Comparison of ENCODE assay signal across 2 cellular contexts in genomic region chr3:52193059-52193458, GRCh38.
TF ChIP-seq lines count a peak whose summit lies in the region.

No MANE protein-coding gene starts in this region.

TF ChIP-seq in A549, 52 proteins besides CTCF, POLR2A, EP300 and RAD21:
- no peak for TF ChIP-seq KDM5A (IDR thresholded peaks at IDR 0.05)
- no peak for TF ChIP-seq MAX (IDR thresholded peaks at IDR 0.05)
- TF ChIP-seq FOSL2 (IDR thresholded peaks at IDR 0.05): no peak
- TF ChIP-seq FOSL2 (CRISPR knock-in tag; IDR thresholded peaks at IDR 0.05): peak; percentile 61; the same call in 1 of the 2 replicates

TF ChIP-seq in liver, 16 proteins besides CTCF, POLR2A, EP300 and RAD21:
- TF ChIP-seq HNF4A (conservative IDR thresholded peaks at IDR 0.05) (peak; percentile 73 to 84), ATF3 (IDR thresholded peaks at IDR 0.05) (peak; percentile 83), EGR1 (IDR thresholded peaks at IDR 0.05; ENCODE audit: low read depth in 2 of 2) (no peak), RXRA (IDR thresholded peaks at IDR 0.05) (peak; percentile 77 to 93), YY1 (IDR thresholded peaks at IDR 0.05) (peak; percentile 61), GABPA (IDR thresholded peaks at IDR 0.05 in 1 of 2, conservative IDR thresholded peaks at IDR 0.05 in 1 of 2) (no peak), REST (IDR thresholded peaks at IDR 0.05) (peak; percentile 42), MAX (IDR thresholded peaks at IDR 0.05) (peak; percentile 46), TAF1 (conservative IDR thresholded peaks at IDR 0.05) (no peak), JUND (IDR thresholded peaks at IDR 0.05) (peak; percentile 96 to 98), FOXA1 (IDR thresholded peaks at IDR 0.05) (no peak), SP1 (IDR thresholded peaks at IDR 0.05) (peak; percentile 73), FOXA2 (IDR thresholded peaks at IDR 0.05) (peak; percentile 30)
